ENCODE assay signal across 15 cellular contexts in the genomic region with DNA sequence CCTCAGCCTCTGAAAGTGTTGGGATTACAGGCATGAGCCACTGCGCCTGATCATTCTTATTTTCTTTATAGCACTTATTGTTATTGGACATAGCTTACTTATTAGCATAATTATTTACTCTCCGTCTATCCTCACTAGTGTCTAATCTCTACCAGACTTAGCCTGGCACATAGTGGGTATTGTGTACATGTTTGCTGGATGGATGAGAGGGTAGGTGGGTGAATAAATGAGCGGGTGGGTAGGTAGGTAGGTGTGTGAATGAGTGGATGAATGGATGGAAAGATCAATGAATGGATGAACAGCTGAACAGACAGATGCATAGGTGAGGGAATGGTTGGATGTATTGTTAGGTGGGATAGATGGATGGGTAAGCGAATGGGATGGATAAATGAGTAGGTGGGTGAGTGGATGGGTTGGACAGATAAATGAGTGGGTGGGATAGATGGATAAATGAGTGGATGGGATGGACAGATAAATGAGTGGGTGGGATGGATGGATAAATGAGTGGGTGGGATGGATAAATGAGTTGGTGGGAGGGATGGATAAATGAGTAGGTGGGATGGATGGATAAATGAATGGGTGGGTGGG. TPM values are rescaled to one million over a fixed set of nuclear protein-coding genes. Genes with fewer than 3 reads are reported as not detected.
A peak's percentile ranks its signal among the peaks of the same experiment; 100 is the strongest.
DNase-seq lines count a peak whose midpoint lies in the region; ATAC-seq and TF ChIP-seq lines count a peak whose summit lies in the region.
"Had no signal": no experiment of that assay in that cellular context is flagged by ENCODE, and none has a peak within 500 bp of the region (broad histone marks: within the 10 kb centered on the region; RNA-seq: fewer than 3 reads in every experiment).

No MANE protein-coding gene starts in this region.

- TF ChIP-seq CTCF in BE2C (IDR thresholded peaks at IDR 0.05; ENCODE audit: low read depth, low read length): no peak

- no peaks in the 10 kb centered on the region for H3K4me1 Mint-ChIP-seq in activated CD4-positive, alpha-beta T cell treated with anti-CD3 and anti-CD28 coated beads, Interleukin-2, amount 10 ng/mL, durations not matched to agents 24 days and 14 days
- H3K4me1 Mint-ChIP-seq in activated naive CD8-positive, alpha-beta T cell treated with anti-CD3 and anti-CD28 coated beads, Interleukin-2, amount 50 U/mL, for 24 hours: no peaks in the 10 kb centered on the region
- H3K4me1 Mint-ChIP-seq in activated naive CD8-positive, alpha-beta T cell treated with anti-CD3 and anti-CD28 coated beads for 36 hours: no peaks in the 10 kb centered on the region
- peaks cover 9% of the 10 kb centered on the region for H3K4me1 Mint-ChIP-seq in activated T-helper 17 cell treated with anti-CD3 and anti-CD28 coated beads, Interleukin-2, amount 50 U/mL, for 72 hours
- H3K4me1 Mint-ChIP-seq in stimulated activated memory B cell treated with anti-CD40 and anti-IgM and Interleukin-4, amounts not matched to agents 10 μg/mL and 1 μg/mL and 100 μg/mL, for 72 hours: no peaks in the 10 kb centered on the region
- H3K4me1 Mint-ChIP-seq: CD4-positive, CD25-positive, alpha-beta regulatory T cell had no signal

- H3K4me3 ChIP-seq in BE2C (ENCODE audit: low read depth, low read length): no peak overlapping the region
- H3K4me3 ChIP-seq: BLaER1 treated with 17β-estradiol and CSF1 and Interleukin-3, amounts not matched to agents 10 nM and 100 nM; GM23248 had no signal

- no peaks in the 10 kb centered on the region for H3K27me3 Mint-ChIP-seq in activated CD4-positive, alpha-beta T cell treated with anti-CD3 and anti-CD28 coated beads, Interleukin-2, amount 10 ng/mL, durations not matched to agents 24 days and 14 days
- H3K27me3 Mint-ChIP-seq in activated naive CD8-positive, alpha-beta T cell treated with anti-CD3 and anti-CD28 coated beads, Interleukin-2, amount 50 U/mL, for 24 hours: peaks cover 1% of the 10 kb centered on the region
- H3K27me3 Mint-ChIP-seq in activated naive CD8-positive, alpha-beta T cell treated with anti-CD3 and anti-CD28 coated beads for 36 hours: no peaks in the 10 kb centered on the region
- no peaks in the 10 kb centered on the region for H3K27me3 Mint-ChIP-seq in activated T-helper 17 cell treated with anti-CD3 and anti-CD28 coated beads, Interleukin-2, amount 50 U/mL, for 72 hours
- H3K27me3 Mint-ChIP-seq in stimulated activated memory B cell treated with anti-CD40 and anti-IgM and Interleukin-4, amounts not matched to agents 10 μg/mL and 1 μg/mL and 100 μg/mL, for 72 hours: no peaks in the 10 kb centered on the region
- H3K27me3 Mint-ChIP-seq: CD4-positive, CD25-positive, alpha-beta regulatory T cell had no signal

- no peaks in the 10 kb centered on the region for H3K4me1 ChIP-seq in BE2C

- H3K9me3 ChIP-seq in BE2C: no peaks in the 10 kb centered on the region; the same call in 1 of the 2 replicates

- H3K4me3 Mint-ChIP-seq in activated CD4-positive, alpha-beta T cell treated with anti-CD3 and anti-CD28 coated beads, Interleukin-2, amount 10 ng/mL, durations not matched to agents 24 days and 14 days: no peak overlapping the region
- peak overlapping the region; percentile 2 for H3K4me3 Mint-ChIP-seq in activated naive CD8-positive, alpha-beta T cell treated with anti-CD3 and anti-CD28 coated beads, Interleukin-2, amount 50 U/mL, for 24 hours
- no peak overlapping the region for H3K4me3 Mint-ChIP-seq in activated naive CD8-positive, alpha-beta T cell treated with anti-CD3 and anti-CD28 coated beads for 36 hours
- no peak overlapping the region for H3K4me3 Mint-ChIP-seq in activated T-helper 17 cell treated with anti-CD3 and anti-CD28 coated beads, Interleukin-2, amount 50 U/mL, for 72 hours
- H3K4me3 Mint-ChIP-seq in stimulated activated memory B cell treated with anti-CD40 and anti-IgM and Interleukin-4, amounts not matched to agents 10 μg/mL and 1 μg/mL and 100 μg/mL, for 72 hours: peak overlapping the region; percentile 1
- H3K4me3 Mint-ChIP-seq: CD4-positive, CD25-positive, alpha-beta regulatory T cell had no signal

- H3K36me3 ChIP-seq in BE2C: no peaks in the 10 kb centered on the region
- H3K36me3 ChIP-seq: BLaER1 treated with 17β-estradiol and CSF1 and Interleukin-3, amounts not matched to agents 10 nM and 100 nM had no signal

- peak overlapping the region; percentile 22 for H3K27ac Mint-ChIP-seq in activated CD4-positive, alpha-beta T cell treated with anti-CD3 and anti-CD28 coated beads, Interleukin-2, amount 10 ng/mL, durations not matched to agents 24 days and 14 days
- H3K27ac Mint-ChIP-seq in activated naive CD8-positive, alpha-beta T cell treated with anti-CD3 and anti-CD28 coated beads, Interleukin-2, amount 50 U/mL, for 24 hours: peak overlapping the region; percentile 15
- H3K27ac Mint-ChIP-seq in activated naive CD8-positive, alpha-beta T cell treated with anti-CD3 and anti-CD28 coated beads for 36 hours: no peak overlapping the region
- H3K27ac Mint-ChIP-seq in activated T-helper 17 cell treated with anti-CD3 and anti-CD28 coated beads, Interleukin-2, amount 50 U/mL, for 72 hours: peak overlapping the region; percentile 37
- no peak overlapping the region for H3K27ac Mint-ChIP-seq in stimulated activated memory B cell treated with anti-CD40 and anti-IgM and Interleukin-4, amounts not matched to agents 10 μg/mL and 1 μg/mL and 100 μg/mL, for 72 hours
- H3K27ac Mint-ChIP-seq: CD4-positive, CD25-positive, alpha-beta regulatory T cell had no signal

- no peak for ATAC-seq in activated naive CD8-positive, alpha-beta T cell treated with anti-CD3 and anti-CD28 coated beads, Interleukin-2, amount 50 U/mL, for 24 hours
- ATAC-seq in activated T-helper 17 cell treated with anti-CD3 and anti-CD28 coated beads, Interleukin-2, amount 50 U/mL, for 72 hours (replicated peaks): peak; percentile 54
- no peak for ATAC-seq in stimulated activated memory B cell treated with anti-CD40 and anti-IgM and Interleukin-4, amounts not matched to agents 10 μg/mL and 1 μg/mL and 100 μg/mL, for 72 hours

- intact Hi-C loops in activated CD4-positive, alpha-beta T cell treated with anti-CD3 and anti-CD28 coated beads, Interleukin-2, amount 10 ng/mL, durations not matched to agents 24 days and 14 days (cut with micrococcal nuclease): no loop called here

- no peak for DNase-seq in activated CD4-positive, alpha-beta T cell treated with anti-CD3 and anti-CD28 coated beads, Interleukin-2, amount 10 ng/mL, durations not matched to agents 24 days and 14 days
- no peak for DNase-seq in activated CD4-positive, alpha-beta T cell treated with anti-CD3 and anti-CD28 coated beads for 4 hours
- no peak for DNase-seq in activated naive CD8-positive, alpha-beta T cell treated with anti-CD3 and anti-CD28 coated beads, Interleukin-2, amount 50 U/mL, for 24 hours
- no peak for DNase-seq in activated naive CD8-positive, alpha-beta T cell treated with anti-CD3 and anti-CD28 coated beads for 36 hours
- DNase-seq in BE2C (no peak), NCI-H1105 treated with DMSO at 0.1 percent for 48 hours (lab: John Stamatoyannopoulos, UW) (no peak)
- DNase-seq: 8988T; AML-193; CD4-positive, CD25-positive, alpha-beta regulatory T cell; DMS53; GF-D8; GM23248 had no signal

- H3K27me3 ChIP-seq in BE2C: no peaks in the 10 kb centered on the region
- H3K27me3 ChIP-seq: BLaER1 treated with 17β-estradiol and CSF1 and Interleukin-3, amounts not matched to agents 10 nM and 100 nM had no signal

- H3K36me3 Mint-ChIP-seq in activated CD4-positive, alpha-beta T cell treated with anti-CD3 and anti-CD28 coated beads, Interleukin-2, amount 10 ng/mL, durations not matched to agents 24 days and 14 days (ENCODE audit: low read depth): no peaks in the 10 kb centered on the region
- peaks cover 2% of the 10 kb centered on the region for H3K36me3 Mint-ChIP-seq in activated naive CD8-positive, alpha-beta T cell treated with anti-CD3 and anti-CD28 coated beads, Interleukin-2, amount 50 U/mL, for 24 hours (ENCODE audit: low read depth)
- no peaks in the 10 kb centered on the region for H3K36me3 Mint-ChIP-seq in activated naive CD8-positive, alpha-beta T cell treated with anti-CD3 and anti-CD28 coated beads for 36 hours
- peaks cover 13% of the 10 kb centered on the region for H3K36me3 Mint-ChIP-seq in activated T-helper 17 cell treated with anti-CD3 and anti-CD28 coated beads, Interleukin-2, amount 50 U/mL, for 72 hours (ENCODE audit: low read depth)
- no peaks in the 10 kb centered on the region for H3K36me3 Mint-ChIP-seq in stimulated activated memory B cell treated with anti-CD40 and anti-IgM and Interleukin-4, amounts not matched to agents 10 μg/mL and 1 μg/mL and 100 μg/mL, for 72 hours
- H3K36me3 Mint-ChIP-seq: CD4-positive, CD25-positive, alpha-beta regulatory T cell had no signal

- H3K9me3 Mint-ChIP-seq in activated CD4-positive, alpha-beta T cell treated with anti-CD3 and anti-CD28 coated beads, Interleukin-2, amount 10 ng/mL, durations not matched to agents 24 days and 14 days: peaks cover 7% of the 10 kb centered on the region
- H3K9me3 Mint-ChIP-seq in activated naive CD8-positive, alpha-beta T cell treated with anti-CD3 and anti-CD28 coated beads, Interleukin-2, amount 50 U/mL, for 24 hours: peaks cover 5% of the 10 kb centered on the region
- H3K9me3 Mint-ChIP-seq in activated naive CD8-positive, alpha-beta T cell treated with anti-CD3 and anti-CD28 coated beads for 36 hours: peaks cover 1% of the 10 kb centered on the region
- H3K9me3 Mint-ChIP-seq in activated T-helper 17 cell treated with anti-CD3 and anti-CD28 coated beads, Interleukin-2, amount 50 U/mL, for 72 hours: no peaks in the 10 kb centered on the region
- peaks cover 9% of the 10 kb centered on the region for H3K9me3 Mint-ChIP-seq in stimulated activated memory B cell treated with anti-CD40 and anti-IgM and Interleukin-4, amounts not matched to agents 10 μg/mL and 1 μg/mL and 100 μg/mL, for 72 hours

RNA-seq across cellular contexts. Expression of a gene that starts 51.9 kb away (rescaled TPM):
- not detected in 2 replicates for total RNA-seq in activated CD4-positive, alpha-beta T cell treated with anti-CD3 and anti-CD28 coated beads, Interleukin-2, amount 10 ng/mL, durations not matched to agents 24 days and 14 days
- not detected for total RNA-seq in activated naive CD8-positive, alpha-beta T cell treated with anti-CD3 and anti-CD28 coated beads for 36 hours
- under 1 TPM in 1 of 2 donors, not detected in 1; 0.24 TPM for total RNA-seq in activated T-helper 17 cell treated with anti-CD3 and anti-CD28 coated beads, Interleukin-2, amount 50 U/mL, for 72 hours
- polyA plus RNA-seq in BE2C (2012; ENCODE audit: insufficient read depth, insufficient read length, low read depth): 2.7 TPM
- total RNA-seq: CD4-positive, CD25-positive, alpha-beta regulatory T cell; GM23248 had no signal

Comparison
In these comparisons a context has a peak if more than half of its experiments do, and no peak if none do; other contexts are left out.
1. H3K27ac Mint-ChIP-seq: peak in activated CD4-positive, alpha-beta T cell treated with anti-CD3 and anti-CD28 coated beads, Interleukin-2, amount 10 ng/mL, durations not matched to agents 24 days and 14 days (single experiment), activated naive CD8-positive, alpha-beta T cell treated with anti-CD3 and anti-CD28 coated beads, Interleukin-2, amount 50 U/mL, for 24 hours (single experiment) and activated T-helper 17 cell treated with anti-CD3 and anti-CD28 coated beads, Interleukin-2, amount 50 U/mL, for 72 hours (single experiment); none in activated naive CD8-positive, alpha-beta T cell treated with anti-CD3 and anti-CD28 coated beads for 36 hours (single experiment) and stimulated activated memory B cell treated with anti-CD40 and anti-IgM and Interleukin-4, amounts not matched to agents 10 μg/mL and 1 μg/mL and 100 μg/mL, for 72 hours (single experiment).
2. H3K4me3 Mint-ChIP-seq: peak in activated naive CD8-positive, alpha-beta T cell treated with anti-CD3 and anti-CD28 coated beads, Interleukin-2, amount 50 U/mL, for 24 hours (single experiment) and stimulated activated memory B cell treated with anti-CD40 and anti-IgM and Interleukin-4, amounts not matched to agents 10 μg/mL and 1 μg/mL and 100 μg/mL, for 72 hours (single experiment); none in activated CD4-positive, alpha-beta T cell treated with anti-CD3 and anti-CD28 coated beads, Interleukin-2, amount 10 ng/mL, durations not matched to agents 24 days and 14 days (single experiment), activated naive CD8-positive, alpha-beta T cell treated with anti-CD3 and anti-CD28 coated beads for 36 hours (single experiment) and activated T-helper 17 cell treated with anti-CD3 and anti-CD28 coated beads, Interleukin-2, amount 50 U/mL, for 72 hours (single experiment).